In genomic region chr2:200138386-200139184, GRCh38 we compare ENCODE assay signal across 28 cellular contexts.
DNase-seq lines count a peak whose midpoint lies in the region; ATAC-seq, FAIRE-seq and TF ChIP-seq lines count a peak whose summit lies in the region.
"Had no signal": no experiment of that assay in that cellular context is flagged by ENCODE, and none has a peak within 500 bp of the region (broad histone marks: within the 10 kb centered on the region; RNA-seq: fewer than 3 reads in every experiment).

No MANE protein-coding gene starts in this region.

- peaks cover 1% of the 10 kb centered on the region for H3K36me3 Mint-ChIP-seq in mesothelial cell of epicardium
- H3K36me3 Mint-ChIP-seq in CD8-positive, alpha-beta T cell = no peaks in the 10 kb centered on the region
- H3K36me3 Mint-ChIP-seq: memory B cell; natural killer cell; stimulated activated memory B cell treated with anti-CD40 and anti-IgM and Interleukin-4, amounts not matched to agents 10 μg/mL and 1 μg/mL and 100 μg/mL, for 72 hours; T-cell had no signal

- no peaks in the 10 kb centered on the region for H3K27me3 Mint-ChIP-seq in mesothelial cell of epicardium (ENCODE audit: low read depth)
- H3K27me3 Mint-ChIP-seq in CD8-positive, alpha-beta T cell (ENCODE audit: low read depth) = no peaks in the 10 kb centered on the region
- H3K27me3 Mint-ChIP-seq: activated T-cell treated with anti-CD3 and anti-CD28 coated beads, Interleukin-2, amount 50 U/mL, for 24 hours; CD4-positive, alpha-beta T cell; memory B cell; progenitor cell of endocrine pancreas; stimulated activated memory B cell treated with anti-CD40 and anti-IgM and Interleukin-4, amounts not matched to agents 10 μg/mL and 1 μg/mL and 100 μg/mL, for 72 hours had no signal

- H3K36me3 ChIP-seq in SK-N-SH (replicated peaks in 1 of 2; ENCODE audit: control insufficient read depth in 1 of 2, insufficient read depth in 2 of 2, low read length in 1 of 2) (no peaks in the 10 kb centered on the region), thyroid gland (no peaks in the 10 kb centered on the region)
- no peaks in the 10 kb centered on the region for H3K36me3 ChIP-seq in CD8-positive, alpha-beta T cell (ENCODE audit: insufficient read depth, low read length)

- intact Hi-C loops in thyroid gland (cut with DNase I) = no loop called here
- intact Hi-C loops in CD8-positive, alpha-beta T cell (cut with DNase I, micrococcal nuclease) = no loop called here

- POLR2A ChIA-PET in SK-N-SH (lab: Yijun Ruan, JAX) = no interaction called here
- POLR2A ChIA-PET in CD8-positive, alpha-beta T cell (lab: Charles Lee) = no interaction called here

- no peak overlapping the region for H3K9ac ChIP-seq in SK-N-SH

- TF ChIP-seq EP300 in SK-N-SH (IDR thresholded peaks at IDR 0.05; ENCODE audit: borderline replicate concordance in 1 of 2, low read depth in 1 of 2, low read length in 1 of 2) = no peak

- no peak overlapping the region for H2AFZ ChIP-seq in SK-N-SH (ENCODE audit: low read depth)
- H2AFZ ChIP-seq: PC-9 had no signal

- TF ChIP-seq RAD21 in SK-N-SH (IDR thresholded peaks at IDR 0.05; ENCODE audit: low read length) = no peak

- no peaks in the 10 kb centered on the region for H3K9me2 ChIP-seq in SK-N-SH

- peak overlapping the region; percentile 77 for H3K27ac Mint-ChIP-seq in mesothelial cell of epicardium
- no peak overlapping the region for H3K27ac Mint-ChIP-seq in CD8-positive, alpha-beta T cell
- H3K27ac Mint-ChIP-seq: activated T-cell treated with anti-CD3 and anti-CD28 coated beads, Interleukin-2, amount 50 U/mL, for 24 hours; CD4-positive, alpha-beta T cell; memory B cell; natural killer cell; progenitor cell of endocrine pancreas; stimulated activated memory B cell treated with anti-CD40 and anti-IgM and Interleukin-4, amounts not matched to agents 10 μg/mL and 1 μg/mL and 100 μg/mL, for 72 hours; T-cell had no signal

- CTCF ChIA-PET in SK-N-SH (lab: Yijun Ruan, JAX) = interaction anchor here (1.2 kb wide), 1 partner anchor 343 kb away, joined by 6 read pairs; no protein-coding TSS in a partner anchor
- CTCF ChIA-PET in CD8-positive, alpha-beta T cell (lab: Charles Lee) = interaction anchor here (1.1 kb wide), 1 partner anchor 9 kb away, joined by 4 read pairs; no protein-coding TSS in a partner anchor

- H3K27me3 ChIP-seq in SK-N-SH (ENCODE audit: insufficient read depth) = no peaks in the 10 kb centered on the region
- H3K27me3 ChIP-seq in thyroid gland = no peaks in the 10 kb centered on the region
- no peaks in the 10 kb centered on the region for H3K27me3 ChIP-seq in CD8-positive, alpha-beta T cell (ENCODE audit: insufficient read depth, low read length)

- H3F3A ChIP-seq in SK-N-SH (replicated peaks; ENCODE audit: insufficient read depth) = peaks cover 3% of the 10 kb centered on the region

- in situ Hi-C loops in ACHN (cut with HindIII; ENCODE audit: low pct_ligation_motif_present, low pct_unique_long_range_greater_than_20kb, low sequenced_read_pairs) = no loop called here

- H4K20me1 ChIP-seq in SK-N-SH (ENCODE audit: insufficient read depth) = no peaks in the 10 kb centered on the region

- H3K4me1 Mint-ChIP-seq in mesothelial cell of epicardium = peaks cover 18% of the 10 kb centered on the region
- H3K4me1 Mint-ChIP-seq in CD8-positive, alpha-beta T cell (ENCODE audit: low read depth) = no peaks in the 10 kb centered on the region
- H3K4me1 Mint-ChIP-seq: memory B cell; natural killer cell; stimulated activated memory B cell treated with anti-CD40 and anti-IgM and Interleukin-4, amounts not matched to agents 10 μg/mL and 1 μg/mL and 100 μg/mL, for 72 hours; T-cell had no signal

- no peaks in the 10 kb centered on the region for H3K9me3 ChIP-seq in SK-N-SH
- no peaks in the 10 kb centered on the region for H3K9me3 ChIP-seq in thyroid gland
- no peaks in the 10 kb centered on the region for H3K9me3 ChIP-seq in CD8-positive, alpha-beta T cell (ENCODE audit: low read length)

- H3K4me3 Mint-ChIP-seq in mesothelial cell of epicardium = no peak overlapping the region
- H3K4me3 Mint-ChIP-seq in CD8-positive, alpha-beta T cell = no peak overlapping the region
- H3K4me3 Mint-ChIP-seq: activated T-cell treated with anti-CD3 and anti-CD28 coated beads, Interleukin-2, amount 50 U/mL, for 24 hours; CD4-positive, alpha-beta T cell; memory B cell; natural killer cell; stimulated activated memory B cell treated with anti-CD40 and anti-IgM and Interleukin-4, amounts not matched to agents 10 μg/mL and 1 μg/mL and 100 μg/mL, for 72 hours; T-cell had no signal

- no peaks in the 10 kb centered on the region; a peak in 1 of 4 replicates for H3K4me1 ChIP-seq in SK-N-SH (ENCODE audit: control insufficient read depth in 1 of 2, insufficient read depth in 2 of 2, low read depth in 1 of 2, low read length in 1 of 2)
- peaks cover 10 to 25% of the 10 kb centered on the region in 2 donors for H3K4me1 ChIP-seq in thyroid gland
- H3K4me1 ChIP-seq in CD8-positive, alpha-beta T cell (ENCODE audit: insufficient read depth, low read length) = no peaks in the 10 kb centered on the region

- WGBS in SK-N-SH (ENCODE audit: low lambda C conversion rate) = 56% methylated on average over 2 of the region's 2 CpGs
- WGBS in thyroid gland, 2 donors = 22 to 45% methylated on average over 2 of the region's 2 CpGs

- no peak for TF ChIP-seq CTCF in SK-N-SH (IDR thresholded peaks at IDR 0.05)
- TF ChIP-seq CTCF in choroid plexus epithelial cell (conservative IDR thresholded peaks at IDR 0.05; ENCODE audit: low read depth, low read length) = no peak
- no peak for TF ChIP-seq CTCF in mesothelial cell of epicardium (IDR thresholded peaks at IDR 0.05; ENCODE audit: unreplicated experiment)
- TF ChIP-seq CTCF in thyroid gland (IDR thresholded peaks at IDR 0.05) = no peak
- no peak for TF ChIP-seq CTCF in CD8-positive, alpha-beta T cell (IDR thresholded peaks at IDR 0.05)

- no peaks in the 10 kb centered on the region for H3K79me2 ChIP-seq in SK-N-SH (ENCODE audit: insufficient read depth)

- no peak overlapping the region for H3K4me2 ChIP-seq in SK-N-SH
- H3K4me2 ChIP-seq: PC-9 had no signal

- no peak for TF ChIP-seq POLR2A in thyroid gland (IDR thresholded peaks at IDR 0.05)
- TF ChIP-seq POLR2A in GM12891 (IDR thresholded peaks at IDR 0.05; ENCODE audit: low read depth, low read length) = no peak

- H3K27ac ChIP-seq in SK-N-SH (ENCODE audit: low read depth in 2 of 2, low read length in 1 of 2) (no peak overlapping the region), thyroid gland (peak overlapping the region; percentile 6 to 45 (median 11))
- no peak overlapping the region for H3K27ac ChIP-seq in CD8-positive, alpha-beta T cell (ENCODE audit: low read depth, low read length)
- H3K27ac ChIP-seq: PC-9 had no signal

- no peak for ATAC-seq in CD8-positive, alpha-beta T cell
- ATAC-seq: esophagus mucosa; natural killer cell; stimulated activated memory B cell treated with anti-CD40 and anti-IgM and Interleukin-4, amounts not matched to agents 10 μg/mL and 1 μg/mL and 100 μg/mL, for 72 hours; T-cell had no signal

- no peak overlapping the region for H3K4me3 ChIP-seq in SK-N-SH (ENCODE audit: low read depth in 2 of 2, low read length in 1 of 2)
- H3K4me3 ChIP-seq in choroid plexus epithelial cell (ENCODE audit: low read depth, low read length) = no peak overlapping the region
- no peak overlapping the region for H3K4me3 ChIP-seq in thyroid gland (replicated peaks in 1 of 3)
- no peak overlapping the region for H3K4me3 ChIP-seq in CD8-positive, alpha-beta T cell (ENCODE audit: low read depth, low read length)
- H3K4me3 ChIP-seq: PC-9 had no signal

- H3K9me3 Mint-ChIP-seq in mesothelial cell of epicardium = peaks cover 23% of the 10 kb centered on the region
- no peaks in the 10 kb centered on the region for H3K9me3 Mint-ChIP-seq in CD8-positive, alpha-beta T cell
- H3K9me3 Mint-ChIP-seq: CD4-positive, alpha-beta T cell; memory B cell; natural killer cell; stimulated activated memory B cell treated with anti-CD40 and anti-IgM and Interleukin-4, amounts not matched to agents 10 μg/mL and 1 μg/mL and 100 μg/mL, for 72 hours; T-cell had no signal

- DNase-seq in SK-N-SH (no peak), choroid plexus epithelial cell (ENCODE audit: low read depth) (peak; percentile 73), mesothelial cell of epicardium (ENCODE audit: low spot score in 2 of 2, unreplicated experiment in 2 of 2) (no peak), thyroid gland (peak; percentile 33 to 42), iPS-NIHi11 (ENCODE audit: low spot score) (no peak), GM12891 (ENCODE audit: insufficient read length, low spot score) (no peak), ACHN (no peak)
- no peak for DNase-seq in CD8-positive, alpha-beta T cell
- DNase-seq: activated CD8-positive, alpha-beta memory T cell treated with anti-CD3 and anti-CD28 coated beads for 24 hours; activated naive CD4-positive, alpha-beta T cell; activated T-cell treated with anti-CD3 and anti-CD28 coated beads, Interleukin-2, amount 50 U/mL, for 24 hours; amygdala; CD4-positive, alpha-beta T cell; DMS153; effector CD8-positive, alpha-beta T cell; GF-D8; Kasumi-1; natural killer cell; NCI-H2029; NCI-H446 treated with DMSO at 0.1 percent for 48 hours; PC-9; SHP77; stimulated activated CD4-positive, alpha-beta T cell treated with anti-CD3 and anti-CD28 coated beads, Interleukin-2, amount 100 ng/mL, for 24 hours; T-cell had no signal

- FAIRE-seq in GM12891 (lab: Jason Lieb, UNC) = no peak

TF ChIP-seq in SK-N-SH, 30 proteins besides CTCF, POLR2A, EP300 and RAD21:
- no peak for TF ChIP-seq RXRA (IDR thresholded peaks at IDR 0.05; ENCODE audit: borderline replicate concordance, low read depth)
- TF ChIP-seq TCF12 (IDR thresholded peaks at IDR 0.05) = peak; percentile 28; the same call in 1 of the 2 replicates
- TF ChIP-seq GATA2 (CRISPR knock-in tag; IDR thresholded peaks at IDR 0.05) = no peak
TF ChIP-seq in SK-N-SH: peak in this region for 1.

TF ChIP-seq in GM12891, 5 proteins besides CTCF, POLR2A, EP300 and RAD21:
- no peak for TF ChIP-seq PAX5 (IDR thresholded peaks at IDR 0.05; ENCODE audit: insufficient read depth, low read length, severe bottlenecking)

Comparison
In these comparisons a context has a peak if more than half of its experiments do, and no peak if none do; other contexts are left out.
1. DNase-seq: peak in choroid plexus epithelial cell (single experiment) and thyroid gland (2 of 2); none in SK-N-SH (single experiment), mesothelial cell of epicardium (0 of 2), iPS-NIHi11 (single experiment), CD8-positive, alpha-beta T cell (0 of 7), GM12891 (single experiment) and ACHN (single experiment).
2. H3K27ac ChIP-seq: peak in thyroid gland (3 of 3); none in SK-N-SH (0 of 2) and CD8-positive, alpha-beta T cell (single experiment).